ENCODE assay signal across 10 cellular contexts in genomic region chr21:45289655-45290515, GRCh38. TPM values are rescaled to one million over a fixed set of nuclear protein-coding genes. Genes with fewer than 3 reads are reported as not detected.
DNase-seq lines count a peak whose midpoint lies in the region; ATAC-seq and TF ChIP-seq lines count a peak whose summit lies in the region.
"Had no signal": no experiment of that assay in that cellular context is flagged by ENCODE, and none has a peak within 500 bp of the region (broad histone marks: within the 10 kb centered on the region; RNA-seq: fewer than 3 reads in every experiment).

No MANE protein-coding gene starts in this region.

- no peak overlapping the region for H3K27ac Mint-ChIP-seq in T-helper 2 cell treated with Interferon-gamma antibody and Interleukin-4, amounts not matched to agents 5 μg/mL and 100 μg/mL, for 36 hours
- H3K27ac Mint-ChIP-seq in T-cell = peak overlapping the region; percentile 19 to 46

- no peaks in the 10 kb centered on the region for H3K36me3 ChIP-seq in ovary

- peaks cover 2% of the 10 kb centered on the region for H3K27me3 Mint-ChIP-seq in T-helper 2 cell treated with Interferon-gamma antibody and Interleukin-4, amounts not matched to agents 5 μg/mL and 100 μg/mL, for 36 hours (ENCODE audit: low read depth)
- no peaks in the 10 kb centered on the region for H3K27me3 Mint-ChIP-seq in T-cell
- H3K27me3 Mint-ChIP-seq: central memory CD8-positive, alpha-beta T cell had no signal

- H3K4me1 Mint-ChIP-seq in T-helper 2 cell treated with Interferon-gamma antibody and Interleukin-4, amounts not matched to agents 5 μg/mL and 100 μg/mL, for 36 hours (ENCODE audit: low read depth) = peaks cover 8% of the 10 kb centered on the region
- peaks cover 35 to 40% (median 39%) of the 10 kb centered on the region in 3 donors for H3K4me1 Mint-ChIP-seq in T-cell

- peak; percentile 22 for TF ChIP-seq CTCF in epithelial cell of esophagus (IDR thresholded peaks at IDR 0.05; ENCODE audit: insufficient read depth, low read depth, low read length, missing control alignments)
- peak in 1 of 3 donors; percentile 23 for TF ChIP-seq CTCF in ovary (IDR thresholded peaks at IDR 0.05)

- H3K9me3 ChIP-seq in ovary = no peaks in the 10 kb centered on the region

- H3K4me1 ChIP-seq in ovary (ENCODE audit: insufficient read depth) = peaks cover 25% of the 10 kb centered on the region

- H3K4me3 Mint-ChIP-seq in T-helper 2 cell treated with Interferon-gamma antibody and Interleukin-4, amounts not matched to agents 5 μg/mL and 100 μg/mL, for 36 hours = peak overlapping the region; percentile 46
- peak overlapping the region; percentile 52 to 65 (median 55) for H3K4me3 Mint-ChIP-seq in T-cell
- H3K4me3 Mint-ChIP-seq: central memory CD8-positive, alpha-beta T cell had no signal

- no peak for TF ChIP-seq POLR2A in ovary (IDR thresholded peaks at IDR 0.05)

- CTCF ChIA-PET in T-cell (lab: Charles Lee) = interaction anchor here in 1 of 2 donors (0.5 to 0.8 kb wide), 4 partner anchors 11 to 419 kb away, joined by 3 to 4 read pairs (median 3); no protein-coding TSS in a partner anchor

- ATAC-seq in T-cell (replicated peaks in 1 of 4) (no peak), HG03432 (IDR thresholded peaks at IDR 0.05; ENCODE audit: unreplicated experiment) (no peak), GM18519 (IDR thresholded peaks at IDR 0.05; ENCODE audit: low FRiP score, unreplicated experiment) (no peak), HG03135 (IDR thresholded peaks at IDR 0.05; ENCODE audit: unreplicated experiment) (no peak)

- H3K27me3 ChIP-seq in ovary = no peaks in the 10 kb centered on the region

- no peaks in the 10 kb centered on the region for H3K9me3 Mint-ChIP-seq in T-helper 2 cell treated with Interferon-gamma antibody and Interleukin-4, amounts not matched to agents 5 μg/mL and 100 μg/mL, for 36 hours
- H3K9me3 Mint-ChIP-seq in T-cell = no peaks in the 10 kb centered on the region
- H3K9me3 Mint-ChIP-seq: central memory CD8-positive, alpha-beta T cell had no signal

- no peak overlapping the region for H3K27ac ChIP-seq in ovary

- H3K36me3 Mint-ChIP-seq in T-helper 2 cell treated with Interferon-gamma antibody and Interleukin-4, amounts not matched to agents 5 μg/mL and 100 μg/mL, for 36 hours (ENCODE audit: low read depth) = peaks cover 5% of the 10 kb centered on the region
- peaks cover 9% of the 10 kb centered on the region for H3K36me3 Mint-ChIP-seq in T-cell

- POLR2A ChIA-PET in T-cell (lab: Charles Lee) = interaction anchor here in 1 of 2 donors (0.6 kb wide), 1 partner anchor 392 kb away, joined by 3 read pairs; no protein-coding TSS in a partner anchor

- no peak for DNase-seq in T-helper 2 cell treated with Interferon-gamma antibody and Interleukin-4, amounts not matched to agents 5 μg/mL and 100 μg/mL, for 36 hours (ENCODE audit: low spot score)
- no peak for DNase-seq in T-helper 2 cell
- DNase-seq in T-cell = peak in 1 of 34 experiments; percentile 4
- no peak for DNase-seq in epithelial cell of esophagus (ENCODE audit: low read depth)
- peak in 4 of 5 donors; percentile 29 to 42 (median 34) for DNase-seq in ovary
- DNase-seq: NCI-H446 treated with DMSO at 0.1 percent for 48 hours had no signal

- H3K4me3 ChIP-seq in epithelial cell of esophagus (ENCODE audit: low read length) (no peak overlapping the region), ovary (no peak overlapping the region)

- TF ChIP-seq EP300 in ovary (IDR thresholded peaks at IDR 0.05) = no peak

- intact Hi-C loops in ovary (cut with DNase I) = loop anchor here in 3 of 4 donors (5.0 to 10.0 kb wide), 4 partner anchors 115 to 415 kb away; partner anchors contain the start of genes COL18A1 (in 1 of the 3) and PTTG1IP (in 1 of the 3)

- WGBS in ovary, 3 donors = 88 to 89% (median 89%) methylated on average over 19 of the region's 19 CpGs

RNA-seq across cellular contexts. Expression of gene POFUT2, which starts 2.2 kb away (rescaled TPM):
- 10 to 100 TPM; 43.0 to 51.3 (median 44.6) TPM for total RNA-seq in T-cell
- 10 to 100 TPM; 26.2 to 48.2 (median 40.1) TPM for total RNA-seq in ovary
- polyA plus RNA-seq in ovary = 10 to 100 TPM; 25.7 to 52.9 TPM

Comparison
In these comparisons a context has a peak if more than half of its experiments do, and no peak if none do; other contexts are left out.
1. DNase-seq: peak in ovary (4 of 5); none in T-helper 2 cell treated with Interferon-gamma antibody and Interleukin-4, amounts not matched to agents 5 μg/mL and 100 μg/mL, for 36 hours (single experiment), T-helper 2 cell (0 of 5) and epithelial cell of esophagus (single experiment).